Comparison of ENCODE assay signal across 13 cellular contexts in the genomic region with DNA sequence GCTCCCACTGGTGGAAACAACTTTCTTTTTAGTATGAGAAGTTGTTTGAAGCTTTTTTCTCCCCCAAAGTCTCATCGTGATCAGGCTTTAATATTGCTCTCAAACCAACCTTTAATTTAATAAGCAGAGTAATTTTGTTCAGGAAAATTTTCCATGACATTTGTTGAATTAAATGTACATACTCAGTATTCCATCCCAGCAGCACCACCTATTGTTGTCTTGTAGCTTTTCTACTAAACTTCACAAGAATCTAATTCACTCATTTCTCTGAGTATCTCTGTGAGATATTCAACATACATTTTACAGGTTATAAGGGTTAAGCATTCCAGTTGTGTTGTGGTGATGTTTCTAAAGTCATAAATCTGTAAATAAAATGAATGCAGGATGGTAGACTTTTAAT.
DNase-seq lines count a peak whose midpoint lies in the region; ATAC-seq and TF ChIP-seq lines count a peak whose summit lies in the region.
"Had no signal": no experiment of that assay in that cellular context is flagged by ENCODE, and none has a peak within 500 bp of the region (broad histone marks: within the 10 kb centered on the region; RNA-seq: fewer than 3 reads in every experiment).

No MANE protein-coding gene starts in this region.

- H3K9ac ChIP-seq in HCT116 (ENCODE audit: low read length): no peak overlapping the region

- in situ Hi-C loops in SK-MEL-5 (cut with HindIII; ENCODE audit: low pct_unique_long_range_greater_than_20kb, low sequenced_read_pairs): no loop called here

- no TSS peak for BruUV-seq in HCT116 (replicated peaks; lab: Mats Ljungman, UMichigan)

- H3K27me3 ChIP-seq in HCT116 (ENCODE audit: insufficient read depth, low read length): peaks cover 4% of the 10 kb centered on the region; the same call in 1 of the 2 replicates
- H3K27me3 ChIP-seq in sigmoid colon: no peaks in the 10 kb centered on the region

- no peaks in the 10 kb centered on the region for H4K20me1 ChIP-seq in HCT116 (ENCODE audit: insufficient read depth)

- TF ChIP-seq EP300 in sigmoid colon (IDR thresholded peaks at IDR 0.05): no peak

- TF ChIP-seq RAD21 in HCT116 (IDR thresholded peaks at IDR 0.05; ENCODE audit: low read depth): peak; percentile 48

- TF ChIP-seq POLR2A in HCT116 (IDR thresholded peaks at IDR 0.05; ENCODE audit: borderline replicate concordance, extremely low read depth, insufficient read depth, insufficient read length) (no peak), sigmoid colon (IDR thresholded peaks at IDR 0.05) (no peak)

- no peaks in the 10 kb centered on the region for H3K36me3 ChIP-seq in HCT116 (ENCODE audit: control insufficient read depth in 1 of 2, insufficient read depth in 2 of 2, low read length in 2 of 2)
- H3K36me3 ChIP-seq in sigmoid colon: no peaks in the 10 kb centered on the region

- H3K27ac ChIP-seq in HCT116 (ENCODE audit: low read depth, low read length): no peak overlapping the region
- H3K27ac ChIP-seq in sigmoid colon: peak overlapping the region in 3 of 4 donors; percentile 4 to 42 (median 16)

- H3K79me2 ChIP-seq in HCT116 (ENCODE audit: insufficient read depth, low read length): no peaks in the 10 kb centered on the region

- H3K9me3 ChIP-seq in HCT116 (ENCODE audit: control insufficient read depth in 1 of 2, insufficient read depth in 1 of 2, low read depth in 1 of 2, low read length in 2 of 2): no peaks in the 10 kb centered on the region
- H3K9me3 ChIP-seq in sigmoid colon: no peaks in the 10 kb centered on the region

- no peak overlapping the region for H3K4me3 ChIP-seq in HCT116 (replicated peaks in 1 of 2; ENCODE audit: low read depth in 1 of 2, low read length in 2 of 2)
- no peak overlapping the region for H3K4me3 ChIP-seq in fibroblast of mammary gland (ENCODE audit: control insufficient read depth, low read depth, low read length)
- H3K4me3 ChIP-seq in sigmoid colon: no peak overlapping the region

- POLR2A ChIA-PET in HCT116 (lab: Charles Lee): no interaction called here

- no peak for DNase-seq in HCT116 (ENCODE audit: low read depth, low spot score)
- peak; percentile 54 for DNase-seq in SK-MEL-5 (ENCODE audit: low read depth, low spot score)
- DNase-seq in fibroblast of mammary gland (ENCODE audit: low read depth): peak; percentile 56
- DNase-seq in sigmoid colon: no peak
- no peak for DNase-seq in NCI-H2171 treated with DMSO at 0.1 percent for 48 hours (lab: John Stamatoyannopoulos, UW)
- DNase-seq in iPS-NIHi7 (ENCODE audit: extremely low spot score): no peak
- DNase-seq in activated CD4-positive, alpha-beta T cell treated with anti-CD3 and anti-CD28 coated beads, Interleukin-2, amount 50 U/mL, for 4 hours: no peak
- DNase-seq: activated CD4-positive, alpha-beta T cell treated with anti-CD3 and anti-CD28 coated beads for 48 hours; activated naive CD8-positive, alpha-beta T cell treated with anti-CD3 and anti-CD28 coated beads for 36 hours; activated T-cell treated with anti-CD3 and anti-CD28 coated beads, Interleukin-2, amount 50 U/mL, for 1 hour; CD8-positive, alpha-beta memory T cell; naive B cell; NCI-H187 treated with DMSO at 0.1 percent for 48 hours had no signal

- RAD21 ChIA-PET in HCT116 (lab: Charles Lee; ENCODE audit: low non-redundant PET in 1 of 2, low total read pairs in 2 of 2, uncharacterized antibody in 2 of 2, unreplicated experiment in 2 of 2): no interaction called here

- H3K9me2 ChIP-seq in HCT116 (ENCODE audit: insufficient read depth): no peaks in the 10 kb centered on the region

- CTCF ChIA-PET in HCT116 (lab: Charles Lee): interaction anchor here (0.6 to 1.5 kb wide), 4 partner anchors 10 to 328 kb away, joined by 3 to 10 read pairs (median 6); no protein-coding TSS in a partner anchor

- intact Hi-C loops in HCT116 (cut with micrococcal nuclease): no loop called here
- intact Hi-C loops in sigmoid colon (cut with DNase I): loop anchor here (5.0 to 10.0 kb wide), 3 partner anchors 214 to 414 kb away; a partner anchor contains a TSS

- WGBS in sigmoid colon, 2 donors: 43 to 56% methylated on average over 1 of the region's 1 CpG

- no peak overlapping the region for H3K4me2 ChIP-seq in HCT116 (ENCODE audit: low read length)

- H2AFZ ChIP-seq in HCT116 (ENCODE audit: low read depth, low read length, poor library complexity, severe bottlenecking): no peak overlapping the region

- ATAC-seq in HCT116: no peak

- TF ChIP-seq CTCF in HCT116 (IDR thresholded peaks at IDR 0.05 in 2 of 3, conservative IDR thresholded peaks at IDR 0.05 in 1 of 3; ENCODE audit: borderline replicate concordance in 1 of 3, insufficient read depth in 1 of 3, low read depth in 2 of 3, low read length in 2 of 3) (peak in 2 of 3 experiments; percentile 22 to 28; a peak in 2 of 6 replicates), fibroblast of mammary gland (conservative IDR thresholded peaks at IDR 0.05; ENCODE audit: control insufficient read depth, insufficient read depth, low read depth, low read length) (peak; percentile 46), sigmoid colon (IDR thresholded peaks at IDR 0.05) (peak in 1 of 4 experiments; percentile 22)

- H3K4me1 ChIP-seq in HCT116 (ENCODE audit: control insufficient read depth in 1 of 2, insufficient read depth in 2 of 2, low read length in 2 of 2): no peaks in the 10 kb centered on the region
- H3K4me1 ChIP-seq in sigmoid colon: peaks cover 0 to 32% (median 17%) of the 10 kb centered on the region in 4 donors

TF ChIP-seq in HCT116, 20 proteins besides CTCF, POLR2A, EP300 and RAD21 (continues in another document):
- TF ChIP-seq TCF7L2 (IDR thresholded peaks at IDR 0.05; ENCODE audit: borderline replicate concordance, extremely low read depth, insufficient read depth, insufficient read length) (no peak), CEBPB (IDR thresholded peaks at IDR 0.05; ENCODE audit: low read depth) (no peak), EZH2 (IDR thresholded peaks at IDR 0.05) (no peak), YY1 (IDR thresholded peaks at IDR 0.05; ENCODE audit: extremely low read depth, insufficient replicate concordance, low read depth, low read length) (no peak), ZNF274 (IDR thresholded peaks at IDR 0.05; ENCODE audit: low read depth, low read length) (no peak), EGR1 (IDR thresholded peaks at IDR 0.05; ENCODE audit: low read depth) (no peak), ELF1 (IDR thresholded peaks at IDR 0.05; ENCODE audit: borderline replicate concordance, low read depth) (no peak), ZFX (IDR thresholded peaks at IDR 0.05) (no peak), SRF (IDR thresholded peaks at IDR 0.05; ENCODE audit: low read depth) (no peak), SP1 (IDR thresholded peaks at IDR 0.05; ENCODE audit: low read depth) (no peak), EZH2phosphoT487 (IDR thresholded peaks at IDR 0.05; ENCODE audit: borderline replicate concordance) (no peak), CBX3 (IDR thresholded peaks at IDR 0.05; ENCODE audit: low read depth) (no peak)
- TF ChIP-seq, protein P1, sequence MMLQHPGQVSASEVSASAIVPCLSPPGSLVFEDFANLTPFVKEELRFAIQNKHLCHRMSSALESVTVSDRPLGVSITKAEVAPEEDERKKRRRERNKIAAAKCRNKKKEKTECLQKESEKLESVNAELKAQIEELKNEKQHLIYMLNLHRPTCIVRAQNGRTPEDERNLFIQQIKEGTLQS (IDR thresholded peaks at IDR 0.05): no peak
- TF ChIP-seq, protein P2, sequence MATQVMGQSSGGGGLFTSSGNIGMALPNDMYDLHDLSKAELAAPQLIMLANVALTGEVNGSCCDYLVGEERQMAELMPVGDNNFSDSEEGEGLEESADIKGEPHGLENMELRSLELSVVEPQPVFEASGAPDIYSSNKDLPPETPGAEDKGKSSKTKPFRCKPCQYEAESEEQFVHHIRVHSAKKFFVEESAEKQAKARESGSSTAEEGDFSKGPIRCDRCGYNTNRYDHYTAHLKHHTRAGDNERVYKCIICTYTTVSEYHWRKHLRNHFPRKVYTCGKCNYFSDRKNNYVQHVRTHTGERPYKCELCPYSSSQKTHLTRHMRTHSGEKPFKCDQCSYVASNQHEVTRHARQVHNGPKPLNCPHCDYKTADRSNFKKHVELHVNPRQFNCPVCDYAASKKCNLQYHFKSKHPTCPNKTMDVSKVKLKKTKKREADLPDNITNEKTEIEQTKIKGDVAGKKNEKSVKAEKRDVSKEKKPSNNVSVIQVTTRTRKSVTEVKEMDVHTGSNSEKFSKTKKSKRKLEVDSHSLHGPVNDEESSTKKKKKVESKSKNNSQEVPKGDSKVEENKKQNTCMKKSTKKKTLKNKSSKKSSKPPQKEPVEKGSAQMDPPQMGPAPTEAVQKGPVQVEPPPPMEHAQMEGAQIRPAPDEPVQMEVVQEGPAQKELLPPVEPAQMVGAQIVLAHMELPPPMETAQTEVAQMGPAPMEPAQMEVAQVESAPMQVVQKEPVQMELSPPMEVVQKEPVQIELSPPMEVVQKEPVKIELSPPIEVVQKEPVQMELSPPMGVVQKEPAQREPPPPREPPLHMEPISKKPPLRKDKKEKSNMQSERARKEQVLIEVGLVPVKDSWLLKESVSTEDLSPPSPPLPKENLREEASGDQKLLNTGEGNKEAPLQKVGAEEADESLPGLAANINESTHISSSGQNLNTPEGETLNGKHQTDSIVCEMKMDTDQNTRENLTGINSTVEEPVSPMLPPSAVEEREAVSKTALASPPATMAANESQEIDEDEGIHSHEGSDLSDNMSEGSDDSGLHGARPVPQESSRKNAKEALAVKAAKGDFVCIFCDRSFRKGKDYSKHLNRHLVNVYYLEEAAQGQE (IDR thresholded peaks at IDR 0.05; ENCODE audit: low read depth): no peak
- TF ChIP-seq, protein P3, sequence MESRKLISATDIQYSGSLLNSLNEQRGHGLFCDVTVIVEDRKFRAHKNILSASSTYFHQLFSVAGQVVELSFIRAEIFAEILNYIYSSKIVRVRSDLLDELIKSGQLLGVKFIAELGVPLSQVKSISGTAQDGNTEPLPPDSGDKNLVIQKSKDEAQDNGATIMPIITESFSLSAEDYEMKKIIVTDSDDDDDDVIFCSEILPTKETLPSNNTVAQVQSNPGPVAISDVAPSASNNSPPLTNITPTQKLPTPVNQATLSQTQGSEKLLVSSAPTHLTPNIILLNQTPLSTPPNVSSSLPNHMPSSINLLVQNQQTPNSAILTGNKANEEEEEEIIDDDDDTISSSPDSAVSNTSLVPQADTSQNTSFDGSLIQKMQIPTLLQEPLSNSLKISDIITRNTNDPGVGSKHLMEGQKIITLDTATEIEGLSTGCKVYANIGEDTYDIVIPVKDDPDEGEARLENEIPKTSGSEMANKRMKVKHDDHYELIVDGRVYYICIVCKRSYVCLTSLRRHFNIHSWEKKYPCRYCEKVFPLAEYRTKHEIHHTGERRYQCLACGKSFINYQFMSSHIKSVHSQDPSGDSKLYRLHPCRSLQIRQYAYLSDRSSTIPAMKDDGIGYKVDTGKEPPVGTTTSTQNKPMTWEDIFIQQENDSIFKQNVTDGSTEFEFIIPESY (IDR thresholded peaks at IDR 0.05; ENCODE audit: extremely low read depth, insufficient replicate concordance, low read length): no peak
- TF ChIP-seq, protein P4, sequence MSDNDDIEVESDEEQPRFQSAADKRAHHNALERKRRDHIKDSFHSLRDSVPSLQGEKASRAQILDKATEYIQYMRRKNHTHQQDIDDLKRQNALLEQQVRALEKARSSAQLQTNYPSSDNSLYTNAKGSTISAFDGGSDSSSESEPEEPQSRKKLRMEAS (IDR thresholded peaks at IDR 0.05): no peak

Comparison
In these comparisons a context has a peak if more than half of its experiments do, and no peak if none do; other contexts are left out.
1. DNase-seq: peak in SK-MEL-5 (single experiment) and fibroblast of mammary gland (single experiment); none in HCT116 (single experiment), sigmoid colon (single experiment), NCI-H2171 treated with DMSO at 0.1 percent for 48 hours (single experiment), iPS-NIHi7 (single experiment) and activated CD4-positive, alpha-beta T cell treated with anti-CD3 and anti-CD28 coated beads, Interleukin-2, amount 50 U/mL, for 4 hours (0 of 2).